10 cellular contexts compared by ENCODE assay signal in genomic region chr20:13525225-13525940, GRCh38.
DNase-seq lines count a peak whose midpoint lies in the region; ATAC-seq, FAIRE-seq and TF ChIP-seq lines count a peak whose summit lies in the region.
"Had no signal": no experiment of that assay in that cellular context is flagged by ENCODE, and none has a peak within 500 bp of the region (broad histone marks: within the 10 kb centered on the region; RNA-seq: fewer than 3 reads in every experiment).

No MANE protein-coding gene starts in this region.

- no peak overlapping the region for H3K27ac ChIP-seq in gastroesophageal sphincter
- no peak overlapping the region for H3K27ac ChIP-seq in ovary
- H3K27ac ChIP-seq: spleen had no signal

- TF ChIP-seq CTCF in HFF-Myc (IDR thresholded peaks at IDR 0.05; ENCODE audit: low read depth, low read length, missing control alignments) (no peak), gastroesophageal sphincter (IDR thresholded peaks at IDR 0.05) (no peak), ovary (IDR thresholded peaks at IDR 0.05) (no peak)

- peaks cover 0 to 54% of the 10 kb centered on the region in 2 donors for H3K36me3 ChIP-seq in gastroesophageal sphincter
- H3K36me3 ChIP-seq in ovary, result no peaks in the 10 kb centered on the region
- H3K36me3 ChIP-seq in H7 (replicated peaks; ENCODE audit: control insufficient read depth, insufficient read depth, low read length), result no peaks in the 10 kb centered on the region

- H3K9me3 ChIP-seq in gastroesophageal sphincter (no peaks in the 10 kb centered on the region), ovary (peaks cover 0 to 3% of the 10 kb centered on the region in 2 donors)

- no peak for TF ChIP-seq POLR2A in gastroesophageal sphincter (IDR thresholded peaks at IDR 0.05)
- no peak for TF ChIP-seq POLR2A in ovary (IDR thresholded peaks at IDR 0.05)

- DNase-seq in HFF-Myc (ENCODE audit: extremely low read depth, low read depth) (peak; percentile 97), amniotic stem cell (lab: John Stamatoyannopoulos, UW) (peak; percentile 76), urothelium cell line (ENCODE audit: low spot score) (peak; percentile 36), ovary (no peak), H7 (no peak), NOMO-1 (lab: John Stamatoyannopoulos, UW; ENCODE audit: unreplicated experiment in 2 of 2) (no peak)
- DNase-seq: activated T-cell treated with anti-CD3 and anti-CD28 coated beads for 4 hours, NCI-H2081, spleen had no signal

- TF ChIP-seq EP300 in gastroesophageal sphincter (IDR thresholded peaks at IDR 0.05) (no peak), ovary (IDR thresholded peaks at IDR 0.05) (no peak)

- WGBS in gastroesophageal sphincter (ENCODE audit: low coverage in 1 of 2), 2 donors, result 73 to 80% methylated on average over 4 of the region's 4 CpGs
- 84 to 85% (median 85%) methylated on average over 4 of the region's 4 CpGs for WGBS in ovary, 3 donors

- H3K4me3 ChIP-seq in HFF-Myc (replicated peaks; ENCODE audit: low read depth, low read length) (no peak overlapping the region), gastroesophageal sphincter (no peak overlapping the region), ovary (no peak overlapping the region), H7 (ENCODE audit: insufficient read depth, low read depth, low read length) (no peak overlapping the region)
- H3K4me3 ChIP-seq: spleen had no signal

- intact Hi-C loops in ovary (cut with DNase I), result no loop called here

- H3K4me1 ChIP-seq in gastroesophageal sphincter (no peaks in the 10 kb centered on the region), ovary (ENCODE audit: insufficient read depth) (no peaks in the 10 kb centered on the region)
- H3K4me1 ChIP-seq: spleen had no signal

- peak; percentile 84 for ATAC-seq in gastroesophageal sphincter

- FAIRE-seq in urothelium cell line (lab: Jason Lieb, UNC), result no peak

- H3K27me3 ChIP-seq in gastroesophageal sphincter (no peaks in the 10 kb centered on the region), ovary (no peaks in the 10 kb centered on the region), H7 (ENCODE audit: control insufficient read depth, insufficient read depth, low read length) (no peaks in the 10 kb centered on the region)
- H3K27me3 ChIP-seq: spleen had no signal

Comparison
In these comparisons a context has a peak if more than half of its experiments do, and no peak if none do; other contexts are left out.
1. DNase-seq: peak in HFF-Myc (single experiment), amniotic stem cell (single experiment) and urothelium cell line (single experiment); none in ovary (0 of 5), H7 (single experiment) and NOMO-1 (0 of 2).